31 cellular contexts compared by ENCODE assay signal in the genomic region with DNA sequence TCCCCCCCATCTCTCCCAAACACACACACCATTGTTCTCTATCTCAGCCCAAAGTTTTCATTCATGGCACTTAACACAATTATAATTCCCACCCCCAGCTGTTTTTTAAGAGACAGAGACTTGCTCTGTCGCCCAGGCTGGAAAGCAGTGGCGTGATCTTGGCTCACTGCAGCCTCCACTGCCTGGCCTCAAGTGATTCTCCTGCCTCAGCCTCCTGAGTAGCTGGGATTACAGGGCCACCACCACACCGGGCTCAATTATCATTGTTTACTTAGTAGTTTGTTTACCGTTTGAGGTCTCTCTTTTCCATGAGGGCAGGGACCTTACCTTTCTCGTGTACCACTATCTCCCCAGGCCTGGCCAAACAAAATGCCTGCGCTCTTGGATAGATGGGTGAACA.
"Had no signal": no experiment of that assay in that cellular context is flagged by ENCODE, and none has a peak within 500 bp of the region (broad histone marks: within the 10 kb centered on the region; RNA-seq: fewer than 3 reads in every experiment).

No MANE protein-coding gene starts in this region.

- H3K4me1 Mint-ChIP-seq: naive B cell; natural killer cell; nephron; stimulated activated memory B cell treated with anti-CD40 and anti-IgM and Interleukin-4, amounts not matched to agents 10 μg/mL and 1 μg/mL and 100 μg/mL, for 72 hours; stimulated activated naive CD8-positive, alpha-beta T cell treated with anti-CD3 and anti-CD28 coated beads, Interleukin-15, amount 100 ng/mL, for 72 hours had no signal

- H3K4me3 ChIP-seq: pancreas, psoas muscle, skin epidermis, smooth muscle cell, spleen, suprapubic skin, thoracic aorta, thyroid gland, tibial nerve, upper lobe of left lung, vagina had no signal

- H3K4me3 Mint-ChIP-seq: naive B cell; natural killer cell; nephron; stimulated activated memory B cell treated with anti-CD40 and anti-IgM and Interleukin-4, amounts not matched to agents 10 μg/mL and 1 μg/mL and 100 μg/mL, for 72 hours; stimulated activated naive CD8-positive, alpha-beta T cell treated with anti-CD3 and anti-CD28 coated beads, Interleukin-15, amount 100 ng/mL, for 72 hours had no signal

- H3K27me3 ChIP-seq: neutrophil, pancreas, spleen, suprapubic skin, thyroid gland, tibial nerve, upper lobe of left lung, vagina had no signal

- H3K9me3 Mint-ChIP-seq: natural killer cell; nephron; stimulated activated memory B cell treated with anti-CD40 and anti-IgM and Interleukin-4, amounts not matched to agents 10 μg/mL and 1 μg/mL and 100 μg/mL, for 72 hours; stimulated activated naive CD8-positive, alpha-beta T cell treated with anti-CD3 and anti-CD28 coated beads, Interleukin-15, amount 100 ng/mL, for 72 hours had no signal

- ATAC-seq: natural killer cell; pancreas; psoas muscle; right cardiac atrium; sciatic nerve; stimulated activated memory B cell treated with anti-CD40 and anti-IgM and Interleukin-4, amounts not matched to agents 10 μg/mL and 1 μg/mL and 100 μg/mL, for 72 hours; stimulated activated naive CD8-positive, alpha-beta T cell treated with anti-CD3 and anti-CD28 coated beads, Interleukin-15, amount 100 ng/mL, for 72 hours; stimulated activated naive CD8-positive, alpha-beta T cell treated with anti-CD3 and anti-CD28 coated beads, Interleukin-15, Interleukin-2, amounts not matched to agents 100 U/mL and 50 U/mL, for 24 hours had no signal

- H3K9me3 ChIP-seq: neutrophil, pancreas, psoas muscle, spleen, suprapubic skin, thoracic aorta, thyroid gland, tibial nerve, upper lobe of left lung, vagina had no signal

- H3K27me3 Mint-ChIP-seq: naive B cell; progenitor cell of endocrine pancreas; stimulated activated memory B cell treated with anti-CD40 and anti-IgM and Interleukin-4, amounts not matched to agents 10 μg/mL and 1 μg/mL and 100 μg/mL, for 72 hours; stimulated activated naive CD8-positive, alpha-beta T cell treated with anti-CD3 and anti-CD28 coated beads, Interleukin-15, amount 100 ng/mL, for 72 hours had no signal

- H3K36me3 Mint-ChIP-seq: naive B cell; natural killer cell; stimulated activated memory B cell treated with anti-CD40 and anti-IgM and Interleukin-4, amounts not matched to agents 10 μg/mL and 1 μg/mL and 100 μg/mL, for 72 hours had no signal

- H3K27ac ChIP-seq: neutrophil, pancreas, psoas muscle, skin epidermis, spleen, suprapubic skin, thoracic aorta, thyroid gland, tibial nerve, upper lobe of left lung, vagina had no signal

- H3K27ac Mint-ChIP-seq: natural killer cell; nephron; progenitor cell of endocrine pancreas; stimulated activated memory B cell treated with anti-CD40 and anti-IgM and Interleukin-4, amounts not matched to agents 10 μg/mL and 1 μg/mL and 100 μg/mL, for 72 hours had no signal

- H3K4me2 ChIP-seq: smooth muscle cell had no signal

- H3K36me3 ChIP-seq: neutrophil, pancreas, spleen, thoracic aorta, thyroid gland, upper lobe of left lung, vagina had no signal

- DNase-seq: naive B cell; natural killer cell; nucleus accumbens; pancreas; psoas muscle; right cardiac atrium; spleen; stimulated activated CD4-positive, alpha-beta T cell treated with anti-CD3 and anti-CD28 coated beads, Interleukin-12 subunit alpha, Interleukin-12 subunit beta, amount 100 ng/mL, for 4 hours; stimulated activated CD4-positive, alpha-beta T cell treated with anti-CD3 and anti-CD28 coated beads, Interleukin-1b, Interleukin-23, amount 100 ng/mL, for 48 hours; stimulated activated CD4-positive, alpha-beta T cell treated with anti-CD3 and anti-CD28 coated beads, Interleukin-4, amount 100 ng/mL, for 1 hour; stimulated activated CD4-positive, alpha-beta T cell treated with anti-CD3 and anti-CD28 coated beads, Interleukin-4, amount 100 ng/mL, for 4 hours; stimulated activated CD8-positive, alpha-beta memory T cell treated with anti-CD3 and anti-CD28 coated beads, Interleukin-4, amount 100 ng/mL, for 48 hours; stimulated activated naive CD4-positive, alpha-beta T cell; stimulated activated naive CD8-positive, alpha-beta T cell treated with anti-CD3 and anti-CD28 coated beads, Interleukin-15, amount 100 ng/mL, for 72 hours; stimulated activated naive CD8-positive, alpha-beta T cell treated with anti-CD3 and anti-CD28 coated beads, Interleukin-15, Interleukin-2, amounts not matched to agents 100 U/mL and 50 U/mL, for 24 hours; substantia nigra; thyroid gland; trophoblast cell; upper lobe of left lung had no signal

- H3K4me1 ChIP-seq: pancreas, psoas muscle, spleen, suprapubic skin, thyroid gland, tibial nerve, upper lobe of left lung, vagina had no signal

- FAIRE-seq: pancreas, urothelium cell line had no signal
